Comparison of ENCODE assay signal across 9 cellular contexts in genomic region chr9:34958411-34958982, GRCh38. TPM values are rescaled to one million over a fixed set of nuclear protein-coding genes. Genes with fewer than 3 reads are reported as not detected.
A peak's percentile ranks its signal among the peaks of the same experiment; 100 is the strongest.
DNase-seq lines count a peak whose midpoint lies in the region; ATAC-seq, FAIRE-seq and TF ChIP-seq lines count a peak whose summit lies in the region.
"Had no signal": no experiment of that assay in that cellular context is flagged by ENCODE, and none has a peak within 500 bp of the region (broad histone marks: within the 10 kb centered on the region; RNA-seq: fewer than 3 reads in every experiment).

No MANE protein-coding gene starts in this region.

- intact Hi-C loops in Caco-2 (cut with micrococcal nuclease; ENCODE audit: unreplicated experiment), result loop anchor here (1.0 kb wide), 1 partner anchor 59 kb away; no protein-coding TSS in a partner anchor
- intact Hi-C loops in left ventricle myocardium inferior (cut with micrococcal nuclease), result no loop called here
- intact Hi-C loops in sciatic nerve (cut with DNase I), result no loop called here

- no peaks in the 10 kb centered on the region for H3K9me3 Mint-ChIP-seq in Caco-2 (ENCODE audit: unreplicated experiment)

- peaks cover 23% of the 10 kb centered on the region for H3K27me3 Mint-ChIP-seq in Caco-2 (ENCODE audit: insufficient read depth, unreplicated experiment)

- H3K27ac Mint-ChIP-seq in Caco-2 (ENCODE audit: unreplicated experiment), result no peak overlapping the region

- H3K9me3 ChIP-seq in Caco-2 (no peaks in the 10 kb centered on the region), Peyer's patch (no peaks in the 10 kb centered on the region), left ventricle myocardium inferior (replicated peaks) (no peaks in the 10 kb centered on the region)

- H3K4me1 ChIP-seq in Caco-2 (0 out of 2 replicates have a peak, but pooled peaks cover 3% of the 10 kb centered on the region), Peyer's patch (peaks cover 0 to 10% (median 5%) of the 10 kb centered on the region in 4 donors), left ventricle myocardium inferior (peaks cover 13% of the 10 kb centered on the region)

- no peak for TF ChIP-seq CTCF in Caco-2 (IDR thresholded peaks at IDR 0.05; ENCODE audit: insufficient read depth in 1 of 2, low read depth in 1 of 2, low read length in 1 of 2, severe bottlenecking in 1 of 2, unreplicated experiment in 1 of 2)
- no peak for TF ChIP-seq CTCF in Peyer's patch (IDR thresholded peaks at IDR 0.05)
- TF ChIP-seq CTCF in left ventricle myocardium inferior (IDR thresholded peaks at IDR 0.05; ENCODE audit: borderline replicate concordance), result no peak
- TF ChIP-seq CTCF in D721Med (IDR thresholded peaks at IDR 0.05; ENCODE audit: insufficient read depth, missing control alignments), result no peak

- DNase-seq in Caco-2, result no peak
- peak in 1 of 3 donors; percentile 41 for DNase-seq in Peyer's patch
- no peak for DNase-seq in left ventricle myocardium inferior
- no peak for DNase-seq in sciatic nerve (ENCODE audit: low spot score)
- no peak for DNase-seq in D721Med (ENCODE audit: insufficient read length, low spot score)
- no peak for DNase-seq in stimulated activated CD4-positive, alpha-beta T cell treated with anti-CD3 and anti-CD28 coated beads, Interleukin-12 subunit alpha, Interleukin-12 subunit beta, amount 100 ng/mL, for 4 hours

- FAIRE-seq in D721Med (lab: Jason Lieb, UNC), result no peak

- POLR2A ChIA-PET in Caco-2 (lab: Charles Lee), result no interaction called here

- CTCF ChIA-PET in Caco-2 (lab: Charles Lee), result no interaction called here

- no peaks in the 10 kb centered on the region for H3K36me3 ChIP-seq in Caco-2 (ENCODE audit: control insufficient read depth, insufficient read depth, low read length)
- no peaks in the 10 kb centered on the region for H3K36me3 ChIP-seq in Peyer's patch
- no peaks in the 10 kb centered on the region for H3K36me3 ChIP-seq in left ventricle myocardium inferior

- H3K4me1 Mint-ChIP-seq in Caco-2 (ENCODE audit: low read depth, unreplicated experiment), result no peaks in the 10 kb centered on the region

- H3K4me3 ChIP-seq in Caco-2 (ENCODE audit: low read depth, low read length) (peak overlapping the region; percentile 30), Peyer's patch (peak overlapping the region in 3 of 4 donors; percentile 44 to 57 (median 54)), left ventricle myocardium inferior (peak overlapping the region; percentile 63)

- no peaks in the 10 kb centered on the region for H3K36me3 Mint-ChIP-seq in Caco-2 (ENCODE audit: insufficient read depth, unreplicated experiment)

- H3K27ac ChIP-seq in Peyer's patch (no peak overlapping the region), left ventricle myocardium inferior (replicated peaks) (no peak overlapping the region)

- TF ChIP-seq POLR2A in Peyer's patch (IDR thresholded peaks at IDR 0.05), result no peak

- BruUV-seq in Caco-2 (replicated peaks; lab: Mats Ljungman, UMichigan), result no TSS peak

- ATAC-seq in sciatic nerve (peak; percentile 17), HG03439 (IDR thresholded peaks at IDR 0.05; ENCODE audit: unreplicated experiment) (no peak), GM19463 (IDR thresholded peaks at IDR 0.05; ENCODE audit: unreplicated experiment) (no peak)

- peak overlapping the region; percentile 33 for H3K4me3 Mint-ChIP-seq in Caco-2 (ENCODE audit: unreplicated experiment)

- H3K27me3 ChIP-seq in Caco-2 (replicated peaks; ENCODE audit: control insufficient read depth, insufficient read depth, low read length), result peaks cover 3% of the 10 kb centered on the region
- peaks cover 0 to 19% of the 10 kb centered on the region in 2 donors for H3K27me3 ChIP-seq in Peyer's patch
- peaks cover 56% of the 10 kb centered on the region for H3K27me3 ChIP-seq in left ventricle myocardium inferior (ENCODE audit: low read depth)

RNA-seq across cellular contexts. Expression of gene PHF24, which starts 0.4 kb away (rescaled TPM):
- 0.12 TPM in 1 of 2 replicates, not detected in the other for total RNA-seq in Caco-2 (2022)
- total RNA-seq in Peyer's patch, result under 1 TPM in 1 of 4 donors, not detected in 3; 0.76 TPM
- 0.11 TPM for total RNA-seq in left ventricle myocardium inferior
- total RNA-seq in sciatic nerve, result 0.45 TPM
- total RNA-seq: T-helper 2 cell treated with Interferon-gamma antibody and Interleukin-4, amounts not matched to agents 100 ng/mL and 5 ng/mL, for 36 hours had no signal

RNA-seq across cellular contexts. Expression of gene DNAJB5, which starts 31.0 kb away (rescaled TPM):
- total RNA-seq in Caco-2 (2022), result 3.1 and 3.4 TPM in 2 replicates
- 1 to 10 TPM; 2.6 to 7.6 (median 4.7) TPM for total RNA-seq in Peyer's patch
- total RNA-seq in left ventricle myocardium inferior, result 70.0 TPM
- total RNA-seq in sciatic nerve, result 10.6 TPM
